Comparison of ENCODE assay signal across 20 cellular contexts in the genomic region with DNA sequence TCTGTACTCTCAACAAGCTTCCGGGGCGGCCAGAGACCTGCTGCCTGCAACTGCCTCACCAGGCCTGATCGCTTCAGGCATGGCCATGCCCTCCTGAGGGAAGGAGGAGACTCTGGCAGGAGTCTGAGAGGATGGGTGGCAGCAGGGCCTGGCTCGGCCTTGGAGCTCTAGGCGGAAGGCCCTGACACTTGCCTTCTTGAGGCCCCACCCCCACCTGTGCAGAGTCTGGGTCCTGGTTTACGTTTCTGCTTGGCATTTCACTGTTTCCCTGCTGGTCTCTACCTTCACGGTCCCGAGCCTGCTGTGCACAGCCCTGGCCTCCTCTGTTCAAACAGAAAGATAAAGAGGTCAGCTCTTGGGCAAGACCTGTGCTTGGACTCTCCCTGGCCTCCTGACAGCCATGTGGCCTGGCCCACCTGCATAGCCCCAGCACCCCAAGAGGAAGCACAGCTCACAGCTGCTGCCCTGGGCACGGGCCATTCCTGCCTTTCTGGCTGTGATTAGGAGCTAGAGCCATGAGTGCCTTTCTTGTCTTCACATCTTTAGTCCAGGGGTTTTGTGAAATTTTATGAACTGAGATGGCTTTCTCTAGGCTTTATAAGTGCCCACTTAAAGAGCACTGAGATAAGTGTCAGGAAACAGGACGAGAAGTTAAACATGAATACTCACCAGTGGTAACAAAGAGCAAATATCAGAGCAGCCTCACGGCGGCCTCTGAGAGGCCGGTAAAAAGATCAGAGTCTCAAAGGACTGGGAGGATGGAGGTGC. TPM values are rescaled to one million over a fixed set of nuclear protein-coding genes. Genes with fewer than 3 reads are reported as not detected.
DNase-seq lines count a peak whose midpoint lies in the region; ATAC-seq, FAIRE-seq and TF ChIP-seq lines count a peak whose summit lies in the region.
"Had no signal": no experiment of that assay in that cellular context is flagged by ENCODE, and none has a peak within 500 bp of the region (broad histone marks: within the 10 kb centered on the region; RNA-seq: fewer than 3 reads in every experiment).

No MANE protein-coding gene starts in this region.

- peak overlapping the region; percentile 54 for H3K27ac Mint-ChIP-seq in progenitor cell of endocrine pancreas
- H3K27ac Mint-ChIP-seq: activated B cell treated with CpG ODN at 0.5 μM for 24 hours; activated T-helper 2 cell treated with anti-CD3 and anti-CD28 coated beads, Interferon-gamma antibody, Interleukin-2, Interleukin-4, amounts not matched to agents 10 μg/mL and 5 μg/mL and 100 μg/mL, durations not matched to agents 14 hours and 24 hours and 36 hours; T-helper 1 cell treated with Interleukin-12 subunit alpha and Interleukin-12 subunit beta and Interleukin-4 antibody, amounts not matched to agents 30 μg/mL and 1 μg/mL, for 36 hours had no signal

- TF ChIP-seq EP300 in A549 (IDR thresholded peaks at IDR 0.05): no peak

- no peak overlapping the region for H2AFZ ChIP-seq in mammary epithelial cell (ENCODE audit: low read depth, low read length)

- H3K4me1 ChIP-seq in A549 (peaks cover 65% of the 10 kb centered on the region), mammary epithelial cell (ENCODE audit: insufficient read depth, low read length) (peaks cover 55% of the 10 kb centered on the region)
- H3K4me1 ChIP-seq: pancreas had no signal

- H3K27me3 ChIP-seq in mammary epithelial cell (ENCODE audit: insufficient read depth, low read length): no peaks in the 10 kb centered on the region
- H3K27me3 ChIP-seq: adrenal gland, pancreas, tibial nerve had no signal

- H3K9me3 Mint-ChIP-seq in progenitor cell of endocrine pancreas (ENCODE audit: low read depth): no peaks in the 10 kb centered on the region
- H3K9me3 Mint-ChIP-seq: activated B cell treated with CpG ODN at 0.5 μM for 24 hours; activated T-helper 2 cell treated with anti-CD3 and anti-CD28 coated beads, Interferon-gamma antibody, Interleukin-2, Interleukin-4, amounts not matched to agents 10 μg/mL and 5 μg/mL and 100 μg/mL, durations not matched to agents 14 hours and 24 hours and 36 hours; CD8-positive, alpha-beta memory T cell; T-helper 1 cell treated with Interleukin-12 subunit alpha and Interleukin-12 subunit beta and Interleukin-4 antibody, amounts not matched to agents 30 μg/mL and 1 μg/mL, for 36 hours had no signal

- DNase-seq in A549 (ENCODE audit: low read depth in 1 of 2, low spot score in 1 of 2): no peak
- peak; percentile 16 for DNase-seq in NCI-H1092 treated with DMSO at 0.1 percent for 48 hours (lab: John Stamatoyannopoulos, UW)
- DNase-seq in left lobe of liver (ENCODE audit: low spot score): peak; percentile 78
- DNase-seq in progenitor cell of endocrine pancreas (ENCODE audit: low spot score, unreplicated experiment): no peak
- DNase-seq in mammary epithelial cell: no peak
- no peak for DNase-seq in GM19239 (ENCODE audit: insufficient read length, low spot score)
- DNase-seq: activated B cell treated with CpG ODN at 0.5 μM for 24 hours; adrenal gland; CD8-positive, alpha-beta memory T cell; kidney; NCI-H1694 treated with DMSO at 0.1 percent for 48 hours; NCI-H446 treated with DMSO at 0.1 percent for 48 hours; pancreas; Right ventricle myocardium superior had no signal

- H3K27ac ChIP-seq in A549: peak overlapping the region; percentile 31 to 92; a peak in 4 of 6 replicates
- no peak overlapping the region for H3K27ac ChIP-seq in mammary epithelial cell (ENCODE audit: insufficient read depth, low read depth, low read length)
- H3K27ac ChIP-seq: pancreas had no signal

- POLR2A ChIA-PET in A549 (lab: Yijun Ruan, JAX): no interaction called here

- in situ Hi-C loops in mammary epithelial cell (cut with MboI; ENCODE audit: low sequenced_read_pairs in 2 of 2): no loop called here

- no peak for TF ChIP-seq RAD21 in A549 (conservative IDR thresholded peaks at IDR 0.05 in 1 of 2, IDR thresholded peaks at IDR 0.05 in 1 of 2)

- no TSS peak for BruUV-seq in mammary epithelial cell (replicated peaks; lab: Mats Ljungman, UMichigan)

- H3K4me1 Mint-ChIP-seq in progenitor cell of endocrine pancreas (ENCODE audit: low read depth): peaks cover 8% of the 10 kb centered on the region
- H3K4me1 Mint-ChIP-seq: activated B cell treated with CpG ODN at 0.5 μM for 24 hours; CD8-positive, alpha-beta memory T cell had no signal

- no peaks in the 10 kb centered on the region for H3K79me2 ChIP-seq in mammary epithelial cell (ENCODE audit: insufficient read depth, low read length)

- dilution Hi-C loops in mammary epithelial cell (cut with HindIII; ENCODE audit: low sequenced_read_pairs): loop anchor here (5.0 kb wide), 1 partner anchor 66 kb away; no protein-coding TSS in a partner anchor

- H3K4me2 ChIP-seq in A549 (no peak overlapping the region), mammary epithelial cell (ENCODE audit: insufficient read depth, low read depth, low read length) (no peak overlapping the region)

- ATAC-seq in A549 (no peak), left lobe of liver (peak; percentile 47), GM21825 (IDR thresholded peaks at IDR 0.05; ENCODE audit: unreplicated experiment) (no peak), HG02610 (IDR thresholded peaks at IDR 0.05; ENCODE audit: unreplicated experiment) (no peak)

- no peaks in the 10 kb centered on the region for H3K36me3 ChIP-seq in mammary epithelial cell (ENCODE audit: insufficient read depth, low read length)
- H3K36me3 ChIP-seq: adrenal gland, pancreas, tibial nerve had no signal

- FAIRE-seq in A549 (lab: Jason Lieb, UNC): no peak
- no peak for FAIRE-seq in GM19239 (lab: Jason Lieb, UNC)
- FAIRE-seq: kidney, pancreas had no signal

- WGBS in A549 (ENCODE audit: missing lambda C conversion rate): 72% methylated on average over 11 of the region's 13 CpGs
- WGBS in mammary epithelial cell (ENCODE audit: low coverage, missing lambda C conversion rate): 100% methylated on average over 11 of the region's 13 CpGs

- intact Hi-C loops in mammary epithelial cell (cut with micrococcal nuclease): no loop called here

- no peak overlapping the region for H3K4me3 ChIP-seq in A549
- H3K4me3 ChIP-seq in mammary epithelial cell (replicated peaks in 1 of 3; ENCODE audit: insufficient read depth in 1 of 3, low read depth in 2 of 3, low read length in 3 of 3): no peak overlapping the region
- H3K4me3 ChIP-seq: adrenal gland, pancreas, skin epidermis, tibial nerve had no signal

- H4K20me1 ChIP-seq in mammary epithelial cell (ENCODE audit: insufficient read depth, low read length): no peaks in the 10 kb centered on the region

- H3K27me3 Mint-ChIP-seq in progenitor cell of endocrine pancreas: no peaks in the 10 kb centered on the region
- H3K27me3 Mint-ChIP-seq: activated B cell treated with CpG ODN at 0.5 μM for 24 hours; CD8-positive, alpha-beta memory T cell had no signal

- TF ChIP-seq POLR2A in A549 (IDR thresholded peaks at IDR 0.05; ENCODE audit: low read length): no peak

- H3K36me3 Mint-ChIP-seq in progenitor cell of endocrine pancreas (ENCODE audit: insufficient read depth): no peaks in the 10 kb centered on the region

- no peak overlapping the region for H3K9ac ChIP-seq in mammary epithelial cell (ENCODE audit: insufficient read depth, low read length)

- H3K4me3 Mint-ChIP-seq in progenitor cell of endocrine pancreas (ENCODE audit: low read depth): no peak overlapping the region
- H3K4me3 Mint-ChIP-seq: activated B cell treated with CpG ODN at 0.5 μM for 24 hours; T-helper 1 cell treated with Interleukin-12 subunit alpha and Interleukin-12 subunit beta and Interleukin-4 antibody, amounts not matched to agents 30 μg/mL and 1 μg/mL, for 36 hours had no signal

- TF ChIP-seq CTCF in A549 (IDR thresholded peaks at IDR 0.05): no peak
- no peak for TF ChIP-seq CTCF in progenitor cell of endocrine pancreas (IDR thresholded peaks at IDR 0.05; ENCODE audit: unreplicated experiment)
- TF ChIP-seq CTCF in mammary epithelial cell (conservative IDR thresholded peaks at IDR 0.05 in 1 of 2, IDR thresholded peaks at IDR 0.05 in 1 of 2; ENCODE audit: extremely low read depth in 1 of 2, insufficient read depth in 1 of 2, low read depth in 1 of 2, low read length in 2 of 2): no peak

- CTCF ChIA-PET in A549 (lab: Yijun Ruan, JAX) (interaction anchor here (0.9 to 6.8 kb wide), 4 partner anchors 24 to 59 kb away, joined by 3 to 38 read pairs (median 7); no protein-coding TSS in a partner anchor), mammary epithelial cell (lab: Charles Lee; ENCODE audit: low non-redundant PET) (no interaction called here)

- H3K9me3 ChIP-seq in A549 (no peaks in the 10 kb centered on the region), mammary epithelial cell (replicated peaks; ENCODE audit: insufficient read depth, low read length) (no peaks in the 10 kb centered on the region)
- H3K9me3 ChIP-seq: adrenal gland, pancreas, tibial nerve had no signal

TF ChIP-seq in A549, 52 proteins besides CTCF, POLR2A, EP300 and RAD21 (continues in another document):
- TF ChIP-seq, protein P1, sequence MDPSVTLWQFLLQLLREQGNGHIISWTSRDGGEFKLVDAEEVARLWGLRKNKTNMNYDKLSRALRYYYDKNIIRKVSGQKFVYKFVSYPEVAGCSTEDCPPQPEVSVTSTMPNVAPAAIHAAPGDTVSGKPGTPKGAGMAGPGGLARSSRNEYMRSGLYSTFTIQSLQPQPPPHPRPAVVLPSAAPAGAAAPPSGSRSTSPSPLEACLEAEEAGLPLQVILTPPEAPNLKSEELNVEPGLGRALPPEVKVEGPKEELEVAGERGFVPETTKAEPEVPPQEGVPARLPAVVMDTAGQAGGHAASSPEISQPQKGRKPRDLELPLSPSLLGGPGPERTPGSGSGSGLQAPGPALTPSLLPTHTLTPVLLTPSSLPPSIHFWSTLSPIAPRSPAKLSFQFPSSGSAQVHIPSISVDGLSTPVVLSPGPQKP (IDR thresholded peaks at IDR 0.05; ENCODE audit: low read depth, low read length): no peak
- TF ChIP-seq CHD2 (IDR thresholded peaks at IDR 0.05; ENCODE audit: low read length, partially characterized antibody) (no peak), BHLHE40 (IDR thresholded peaks at IDR 0.05; ENCODE audit: low read depth, low read length) (no peak), CHD4 (IDR thresholded peaks at IDR 0.05; ENCODE audit: borderline replicate concordance) (no peak), NR3C1 (IDR thresholded peaks at IDR 0.05) (no peak), RARB (CRISPR knock-in tag; IDR thresholded peaks at IDR 0.05) (no peak), NPAS2 (CRISPR knock-in tag; IDR thresholded peaks at IDR 0.05; ENCODE audit: borderline replicate concordance) (no peak), RNF2 (IDR thresholded peaks at IDR 0.05; ENCODE audit: borderline replicate concordance, low read depth) (no peak)

RNA-seq across cellular contexts. Expression of a gene that starts 25.5 kb away (rescaled TPM):
- 10.8 and 13.1 TPM in 2 replicates for polyA plus RNA-seq in A549 (2011; rRNA removed)
- polyA plus RNA-seq in A549 (2012; cell fraction: cytosol; rRNA removed): 52.8 and 65.7 TPM in 2 replicates
- polyA plus RNA-seq in A549 (2012; cell fraction: nucleus; rRNA removed): 97.7 and 160 TPM in 2 replicates
- polyA plus RNA-seq in A549 (2017; fragmentation: RNase III; extraction: RNeasy Plus Mini Kit Qiagen cat#74134 plus additional on column Dnase treatment): 27.1 to 37.4 TPM (median 33.5 TPM) in 3 replicates
- 11.4 and 19.0 TPM in 2 replicates for polyA minus RNA-seq in A549 (2011; rRNA and poly(A)+ RNA removed)
- 58.1 TPM for total RNA-seq in left lobe of liver
- 55.0 and 57.1 TPM in 2 replicates for total RNA-seq in progenitor cell of endocrine pancreas
- 10 to 100 TPM; 25.8 to 42.9 TPM for total RNA-seq in mammary epithelial cell
- 46.7 TPM for polyA plus RNA-seq in mammary epithelial cell
- polyA minus RNA-seq in mammary epithelial cell: 28.8 TPM
- polyA plus RNA-seq: CD8-positive, alpha-beta memory T cell had no signal

Comparison
In these comparisons a context has a peak if more than half of its experiments do, and no peak if none do; other contexts are left out.
1. DNase-seq: peak in NCI-H1092 treated with DMSO at 0.1 percent for 48 hours (single experiment) and left lobe of liver (single experiment); none in A549 (0 of 2), progenitor cell of endocrine pancreas (single experiment), mammary epithelial cell (single experiment) and GM19239 (single experiment).